13 cellular contexts compared by ENCODE assay signal in the genomic region with DNA sequence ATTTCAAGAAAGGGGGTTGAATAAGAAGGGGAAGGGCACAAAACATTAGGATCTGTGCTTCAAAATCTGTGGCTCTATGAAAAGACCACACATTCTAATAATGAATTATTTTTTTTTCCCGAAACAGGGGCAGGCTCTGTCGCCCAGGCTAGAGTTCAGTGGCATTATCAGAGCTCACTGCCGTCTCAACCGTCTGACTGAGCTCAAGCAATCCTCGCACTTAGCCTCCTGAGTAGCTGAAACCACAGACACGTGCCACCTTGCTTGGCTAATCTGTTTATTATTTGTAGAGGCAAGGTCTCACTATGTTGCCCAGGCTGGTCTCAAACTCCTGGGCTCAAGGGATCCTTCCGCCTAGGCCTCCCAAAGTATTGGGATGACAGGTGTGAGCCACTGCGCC. TPM values are rescaled to one million over a fixed set of nuclear protein-coding genes. Genes with fewer than 3 reads are reported as not detected.
DNase-seq lines count a peak whose midpoint lies in the region; ATAC-seq and TF ChIP-seq lines count a peak whose summit lies in the region.
"Had no signal": no experiment of that assay in that cellular context is flagged by ENCODE, and none has a peak within 500 bp of the region (broad histone marks: within the 10 kb centered on the region; RNA-seq: fewer than 3 reads in every experiment).

No MANE protein-coding gene starts in this region.

- no peak for TF ChIP-seq EP300 in esophagus muscularis mucosa (IDR thresholded peaks at IDR 0.05)

- intact Hi-C loops in esophagus muscularis mucosa (cut with DNase I): no loop called here

- peaks cover 20 to 39% (median 27%) of the 10 kb centered on the region in 4 donors for H3K4me1 ChIP-seq in esophagus muscularis mucosa

- no peaks in the 10 kb centered on the region for H3K9me3 ChIP-seq in esophagus muscularis mucosa

- TF ChIP-seq CTCF in C4-2B (conservative IDR thresholded peaks at IDR 0.05): no peak
- no peak for TF ChIP-seq CTCF in osteocyte (IDR thresholded peaks at IDR 0.05)
- no peak for TF ChIP-seq CTCF in esophagus muscularis mucosa (IDR thresholded peaks at IDR 0.05)

- H3K4me3 Mint-ChIP-seq in osteocyte (ENCODE audit: unreplicated experiment): no peak overlapping the region
- H3K4me3 Mint-ChIP-seq: activated CD4-positive, alpha-beta T cell treated with anti-CD3 and anti-CD28 coated beads, Interleukin-2, amount 10 ng/mL, durations not matched to agents 7 days and 5 days; stimulated activated memory B cell treated with anti-CD40 and anti-IgM and Interleukin-4, amounts not matched to agents 10 μg/mL and 1 μg/mL and 100 μg/mL, for 72 hours had no signal

- H3K27ac Mint-ChIP-seq in osteocyte (ENCODE audit: unreplicated experiment): peak overlapping the region; percentile 53
- H3K27ac Mint-ChIP-seq: activated CD4-positive, alpha-beta T cell treated with anti-CD3 and anti-CD28 coated beads, Interleukin-2, amount 10 ng/mL, durations not matched to agents 7 days and 5 days; stimulated activated memory B cell treated with anti-CD40 and anti-IgM and Interleukin-4, amounts not matched to agents 10 μg/mL and 1 μg/mL and 100 μg/mL, for 72 hours had no signal

- no peaks in the 10 kb centered on the region for H3K9me3 Mint-ChIP-seq in osteocyte (ENCODE audit: unreplicated experiment)
- H3K9me3 Mint-ChIP-seq: activated CD4-positive, alpha-beta T cell treated with anti-CD3 and anti-CD28 coated beads, Interleukin-2, amount 10 ng/mL, durations not matched to agents 7 days and 5 days; stimulated activated memory B cell treated with anti-CD40 and anti-IgM and Interleukin-4, amounts not matched to agents 10 μg/mL and 1 μg/mL and 100 μg/mL, for 72 hours had no signal

- ATAC-seq in GM21390 (IDR thresholded peaks at IDR 0.05; ENCODE audit: unreplicated experiment): no peak
- ATAC-seq: stimulated activated memory B cell treated with anti-CD40 and anti-IgM and Interleukin-4, amounts not matched to agents 10 μg/mL and 1 μg/mL and 100 μg/mL, for 72 hours had no signal

- peaks cover 11 to 47% (median 18%) of the 10 kb centered on the region in 4 donors for H3K36me3 ChIP-seq in esophagus muscularis mucosa

- TF ChIP-seq POLR2A in erythroblast (IDR thresholded peaks at IDR 0.05; ENCODE audit: low read length) (no peak), esophagus muscularis mucosa (IDR thresholded peaks at IDR 0.05; ENCODE audit: low read depth) (no peak)

- DNase-seq in HT1080 (ENCODE audit: low read depth) (peak; percentile 19), caudate nucleus (lab: John Stamatoyannopoulos, UW) (no peak), osteocyte (ENCODE audit: extremely low spot score, unreplicated experiment) (no peak), SKM-1 treated with dmso at 0.1 percent for 144 hours (lab: John Stamatoyannopoulos, UW; ENCODE audit: unreplicated experiment) (no peak), erythroblast (lab: John Stamatoyannopoulos, UW) (no peak), esophagus muscularis mucosa (ENCODE audit: extremely low spot score) (no peak)
- DNase-seq: activated CD4-positive, alpha-beta T cell treated with anti-CD3 and anti-CD28 coated beads, Interleukin-2, amount 10 ng/mL, durations not matched to agents 7 days and 5 days; NCI-H1092 treated with DMSO at 0.1 percent for 48 hours; NCI-H446 treated with DMSO at 0.1 percent for 48 hours had no signal

- H3K36me3 Mint-ChIP-seq in osteocyte (ENCODE audit: unreplicated experiment): peaks cover 4% of the 10 kb centered on the region

- WGBS in esophagus muscularis mucosa: 90% methylated on average over 8 of the region's 8 CpGs

- 0 out of 2 replicates have a peak overlapping the region, but pooled peaks have one; percentile 36 for H3K27ac ChIP-seq in C4-2B
- peak overlapping the region; percentile 67 for H3K27ac ChIP-seq in caudate nucleus (ENCODE audit: low read depth, low read length)
- no peak overlapping the region for H3K27ac ChIP-seq in esophagus muscularis mucosa (replicated peaks in 1 of 4)
- H3K27ac ChIP-seq: SK-N-MC had no signal

- H3K4me3 ChIP-seq in esophagus muscularis mucosa: no peak overlapping the region
- H3K4me3 ChIP-seq: SK-N-MC had no signal

- H3K27me3 ChIP-seq in esophagus muscularis mucosa: no peaks in the 10 kb centered on the region

- peaks cover 11% of the 10 kb centered on the region for H3K4me1 Mint-ChIP-seq in osteocyte (ENCODE audit: unreplicated experiment)

- no peaks in the 10 kb centered on the region for H3K27me3 Mint-ChIP-seq in osteocyte (ENCODE audit: unreplicated experiment)
- H3K27me3 Mint-ChIP-seq: activated CD4-positive, alpha-beta T cell treated with anti-CD3 and anti-CD28 coated beads, Interleukin-2, amount 10 ng/mL, durations not matched to agents 7 days and 5 days; stimulated activated memory B cell treated with anti-CD40 and anti-IgM and Interleukin-4, amounts not matched to agents 10 μg/mL and 1 μg/mL and 100 μg/mL, for 72 hours had no signal

RNA-seq across cellular contexts. Expression of gene ACSL1, which starts 33.4 kb away (rescaled TPM):
- total RNA-seq in HT1080 (2014; rRNA removed; shearing (Covaris generic)): 6.0 and 6.6 TPM in 2 replicates
- polyA plus RNA-seq in HT1080 (2015; cell fraction: cytosol; rRNA removed): 7.4 and 7.6 TPM in 2 replicates
- 7.8 and 10.2 TPM in 2 replicates for polyA plus RNA-seq in HT1080 (2015; cell fraction: nucleus; rRNA removed)
- total RNA-seq in osteocyte (28.6 and 29.3 TPM in 2 replicates), esophagus muscularis mucosa (100 to 1,000 TPM in 1 of 4 donors, 10 to 100 TPM in 3; 43.5 to 136 (median 52.0) TPM)

RNA-seq across cellular contexts. Expression of gene CENPU, which starts 58.4 kb away (rescaled TPM):
- 37.1 and 37.3 TPM in 2 replicates for total RNA-seq in HT1080 (2014; rRNA removed; shearing (Covaris generic))
- polyA plus RNA-seq in HT1080 (2015; cell fraction: cytosol; rRNA removed): 35.6 and 39.1 TPM in 2 replicates
- 51.2 and 55.4 TPM in 2 replicates for polyA plus RNA-seq in HT1080 (2015; cell fraction: nucleus; rRNA removed)
- 6.9 and 8.8 TPM in 2 replicates for total RNA-seq in osteocyte
- total RNA-seq in esophagus muscularis mucosa: 1 to 10 TPM in 1 of 4 donors, under 1 TPM in 3; 0.34 to 1.3 (median 0.74) TPM

Comparison
In these comparisons a context has a peak if more than half of its experiments do, and no peak if none do; other contexts are left out.
1. H3K27ac ChIP-seq: peak in C4-2B (single experiment) and caudate nucleus (single experiment); none in esophagus muscularis mucosa (0 of 4).